In the genomic region with DNA sequence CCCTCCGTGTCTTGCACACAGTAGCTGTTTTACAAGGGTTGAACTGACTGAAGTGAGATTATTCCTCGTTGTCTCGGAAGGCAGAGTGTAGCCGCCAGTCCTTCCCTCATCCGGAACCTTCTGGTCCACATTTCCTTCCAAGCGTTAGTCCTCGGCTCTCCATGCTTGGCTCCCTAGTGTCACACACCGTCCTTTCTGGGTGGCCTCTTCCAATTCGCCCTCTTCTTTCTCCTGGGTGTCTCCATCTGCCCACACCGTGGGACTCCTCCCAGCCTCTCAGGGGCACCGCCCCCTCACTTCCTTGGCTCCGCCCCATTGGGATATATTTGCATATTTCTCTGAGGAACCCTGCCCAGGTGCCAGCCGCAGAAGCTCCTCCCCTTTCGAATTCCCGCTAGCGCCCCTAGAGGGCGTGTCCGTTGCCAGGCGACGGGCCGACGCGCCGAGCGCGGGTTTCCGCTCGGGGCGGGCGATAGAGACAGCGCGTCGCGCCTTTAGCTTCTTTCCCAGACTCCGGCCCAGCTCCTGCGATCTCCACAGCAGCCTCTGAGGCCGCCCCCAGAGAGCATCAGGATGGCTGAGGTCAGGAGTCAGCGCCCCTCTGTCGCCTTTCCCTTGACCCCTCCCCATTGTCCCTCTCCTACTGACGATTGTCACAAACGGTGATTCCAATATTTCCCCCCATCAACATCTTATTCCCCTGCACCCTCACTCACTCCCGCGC, we compare ENCODE assay signal across 8 cellular contexts. TPM values are rescaled to one million over a fixed set of nuclear protein-coding genes. Genes with fewer than 3 reads are reported as not detected.
A peak's percentile ranks its signal among the peaks of the same experiment; 100 is the strongest.
DNase-seq lines count a peak whose midpoint lies in the region; ATAC-seq lines count a peak whose summit lies in the region.

A gene with protein sequence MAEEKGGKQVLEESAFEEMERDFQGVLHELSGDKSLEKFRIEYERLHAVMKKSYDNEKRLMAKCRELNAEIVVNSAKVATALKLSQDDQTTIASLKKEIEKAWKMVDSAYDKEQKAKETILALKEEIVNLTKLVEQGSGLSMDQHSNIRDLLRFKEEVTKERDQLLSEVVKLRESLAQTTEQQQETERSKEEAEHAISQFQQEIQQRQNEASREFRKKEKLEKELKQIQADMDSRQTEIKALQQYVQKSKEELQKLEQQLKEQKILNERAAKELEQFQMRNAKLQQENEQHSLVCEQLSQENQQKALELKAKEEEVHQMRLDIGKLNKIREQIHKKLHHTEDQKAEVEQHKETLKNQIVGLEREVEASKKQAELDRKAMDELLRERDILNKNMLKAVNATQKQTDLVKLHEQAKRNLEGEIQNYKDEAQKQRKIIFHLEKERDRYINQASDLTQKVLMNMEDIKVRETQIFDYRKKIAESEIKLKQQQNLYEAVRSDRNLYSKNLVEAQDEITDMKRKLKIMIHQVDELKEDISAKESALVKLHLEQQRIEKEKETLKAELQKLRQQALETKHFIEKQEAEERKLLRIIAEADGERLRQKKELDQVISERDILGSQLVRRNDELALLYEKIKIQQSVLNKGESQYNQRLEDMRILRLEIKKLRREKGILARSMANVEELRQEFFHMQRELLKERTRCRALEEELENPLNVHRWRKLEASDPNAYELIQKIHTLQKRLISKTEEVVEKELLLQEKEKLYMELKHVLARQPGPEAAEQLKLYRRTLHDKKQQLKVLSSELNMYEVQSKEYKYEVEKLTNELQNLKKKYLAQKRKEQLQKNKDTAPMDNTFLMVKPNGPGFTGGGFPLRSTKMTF (plus strand): TSS at position 509 of the 724 bp plus-strand sequence. CDS start 65 bp downstream, at position 574.

- H3K4me3 ChIP-seq in endocrine pancreas (ENCODE audit: control insufficient read depth, insufficient read depth, low read length): peak within 1 kb of the TSS; percentile 85

- CTCF ChIA-PET in activated CD8-positive, alpha-beta T cell treated with anti-CD3 and anti-CD28 coated beads, Interleukin-2, amount 10 ng/mL, durations not matched to agents 7 days and 5 days (lab: Charles Lee): interaction anchor here (0.6 to 11.6 kb wide), 27 partner anchors 9 to 667 kb away, joined by 3 to 368 read pairs (median 5); a partner anchor contains a TSS

- H3K9me3 Mint-ChIP-seq in activated CD8-positive, alpha-beta T cell treated with anti-CD3 and anti-CD28 coated beads, Interleukin-2, amount 10 ng/mL, durations not matched to agents 7 days and 5 days (ENCODE audit: insufficient read depth): no peaks in the 10 kb centered on the region

- POLR2A ChIA-PET in activated CD8-positive, alpha-beta T cell treated with anti-CD3 and anti-CD28 coated beads, Interleukin-2, amount 10 ng/mL, durations not matched to agents 7 days and 5 days (lab: Charles Lee): interaction anchor here (0.7 to 5.3 kb wide), 3 partner anchors 15 to 84 kb away, joined by 3 to 33 read pairs (median 3); a partner anchor contains a TSS

- H3K4me3 Mint-ChIP-seq in activated CD8-positive, alpha-beta T cell treated with anti-CD3 and anti-CD28 coated beads, Interleukin-2, amount 10 ng/mL, durations not matched to agents 7 days and 5 days: no peak within 1 kb of the TSS

- no peaks in the 10 kb centered on the region for H3K36me3 ChIP-seq in endocrine pancreas (ENCODE audit: control insufficient read depth, insufficient read depth, low read length)

- no peaks in the 10 kb centered on the region for H3K36me3 Mint-ChIP-seq in activated CD8-positive, alpha-beta T cell treated with anti-CD3 and anti-CD28 coated beads, Interleukin-2, amount 10 ng/mL, durations not matched to agents 7 days and 5 days (ENCODE audit: low read depth)

- H3K4me1 Mint-ChIP-seq in activated CD8-positive, alpha-beta T cell treated with anti-CD3 and anti-CD28 coated beads, Interleukin-2, amount 10 ng/mL, durations not matched to agents 7 days and 5 days (ENCODE audit: low read depth): no peaks in the 10 kb centered on the region

- no peaks in the 10 kb centered on the region for H3K9me3 ChIP-seq in endocrine pancreas (ENCODE audit: control insufficient read depth, low read length)

- DNase-seq in CD1c-positive myeloid dendritic cell (ENCODE audit: extremely low spot score) (peak; percentile 97), NCI-H748 (lab: John Stamatoyannopoulos, UW; ENCODE audit: unreplicated experiment) (peak; percentile 92), mesenteric fat pad (ENCODE audit: low spot score) (peak; percentile 97)
- peak; percentile 94 for DNase-seq in activated CD8-positive, alpha-beta T cell treated with anti-CD3 and anti-CD28 coated beads, Interleukin-2, amount 10 ng/mL, durations not matched to agents 7 days and 5 days
- peak; percentile 78 to 83 for DNase-seq in stimulated activated CD8-positive, alpha-beta memory T cell treated with anti-CD3 and anti-CD28 coated beads, Interleukin-15, amount 100 ng/mL, for 4 hours (ENCODE audit: low read depth in 2 of 2)

- peaks cover 2% of the 10 kb centered on the region for H3K27me3 Mint-ChIP-seq in activated CD8-positive, alpha-beta T cell treated with anti-CD3 and anti-CD28 coated beads, Interleukin-2, amount 10 ng/mL, durations not matched to agents 7 days and 5 days (ENCODE audit: low read depth)

- peak; percentile 55 for ATAC-seq in GM19463 (IDR thresholded peaks at IDR 0.05; ENCODE audit: unreplicated experiment)
- ATAC-seq in HG03565 (IDR thresholded peaks at IDR 0.05; ENCODE audit: unreplicated experiment): peak; percentile 40
- peak; percentile 96 for ATAC-seq in activated CD8-positive, alpha-beta T cell treated with anti-CD3 and anti-CD28 coated beads, Interleukin-2, amount 10 ng/mL, durations not matched to agents 7 days and 5 days

- H3K4me1 ChIP-seq in endocrine pancreas (ENCODE audit: control insufficient read depth, insufficient read depth, low read length): no peaks in the 10 kb centered on the region

- H3K27ac Mint-ChIP-seq in activated CD8-positive, alpha-beta T cell treated with anti-CD3 and anti-CD28 coated beads, Interleukin-2, amount 10 ng/mL, durations not matched to agents 7 days and 5 days: peak within 1 kb of the TSS; percentile 40

- peak within 1 kb of the TSS; percentile 40 for H3K9ac ChIP-seq in endocrine pancreas (ENCODE audit: control insufficient read depth, insufficient read depth, low read length)

- no peaks in the 10 kb centered on the region for H3K27me3 ChIP-seq in endocrine pancreas (ENCODE audit: control insufficient read depth, insufficient read depth, low read length)

RNA-seq across cellular contexts. Expression of the gene that starts here (rescaled TPM):
- total RNA-seq in activated CD8-positive, alpha-beta T cell treated with anti-CD3 and anti-CD28 coated beads, Interleukin-2, amount 10 ng/mL, durations not matched to agents 7 days and 5 days: under 1 TPM; 0.24 to 0.47 TPM
- total RNA-seq in mesenteric fat pad: 0.64 TPM

Comparison
In these comparisons a context has a peak if more than half of its experiments do, and no peak if none do; other contexts are left out.
1. Peak in every context shown above with its lines: DNase-seq, ATAC-seq and H3K4me3 ChIP-seq.
2. Peak in DNase-seq and ATAC-seq in activated CD8-positive, alpha-beta T cell treated with anti-CD3 and anti-CD28 coated beads, Interleukin-2, amount 10 ng/mL, durations not matched to agents 7 days and 5 days; RNA of the gene not detected or under 1 TPM.
3. Peak in DNase-seq in mesenteric fat pad; RNA of the gene not detected or under 1 TPM.
4. ATAC-seq: peak in every context shown above with its lines; median percentile 96 in activated CD8-positive, alpha-beta T cell treated with anti-CD3 and anti-CD28 coated beads, Interleukin-2, amount 10 ng/mL, durations not matched to agents 7 days and 5 days; 55 in GM19463; 40 in HG03565.